8 cellular contexts compared by ENCODE assay signal in the genomic region with DNA sequence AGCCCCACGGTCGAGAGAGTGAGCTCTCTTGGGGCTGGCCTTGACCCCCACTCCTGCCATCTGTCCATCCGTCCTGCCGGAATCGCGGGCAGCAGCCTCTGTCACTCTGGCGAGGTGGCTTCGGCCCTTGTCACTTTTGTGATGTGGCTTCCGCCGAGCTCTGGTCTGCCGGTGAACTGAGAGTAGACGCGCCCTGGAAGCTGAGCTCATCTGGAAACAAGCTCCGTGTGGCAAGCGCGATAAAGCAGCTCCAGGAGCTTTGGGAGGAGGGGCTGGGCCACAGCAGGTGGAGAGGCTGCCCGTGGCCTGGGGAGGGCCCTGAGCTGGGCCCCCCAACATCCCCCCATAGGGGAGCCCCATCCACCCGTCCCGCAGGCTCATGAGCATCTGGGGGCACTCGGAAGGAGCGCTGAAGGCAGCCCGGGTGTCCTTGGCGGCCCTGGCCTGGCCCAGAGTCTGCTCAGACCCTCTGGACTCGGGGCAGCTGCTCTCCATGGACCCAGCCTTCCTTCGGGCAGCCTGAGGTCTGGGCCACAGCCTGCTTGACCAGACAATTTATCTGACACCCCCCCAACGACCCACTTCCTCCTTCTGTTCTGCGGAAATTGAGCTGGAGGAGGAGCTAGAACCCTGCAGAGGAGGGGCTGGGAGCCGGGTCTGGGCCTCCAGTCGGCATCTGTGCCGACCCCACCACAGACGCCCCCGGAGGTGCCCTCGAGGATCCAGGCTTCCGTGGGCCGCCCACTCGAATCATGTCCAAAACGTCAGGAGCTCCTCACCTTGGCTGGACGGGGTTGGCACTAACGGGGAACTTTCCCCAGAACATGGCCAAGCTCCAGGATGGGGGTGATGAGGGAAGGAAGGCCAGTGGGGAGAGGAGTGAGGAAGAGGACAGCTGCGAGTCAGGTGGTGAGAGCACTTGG. TPM values are rescaled to one million over a fixed set of nuclear protein-coding genes. Genes with fewer than 3 reads are reported as not detected.
DNase-seq lines count a peak whose midpoint lies in the region; ATAC-seq and TF ChIP-seq lines count a peak whose summit lies in the region.

No MANE protein-coding gene starts in this region.

- H3K36me3 Mint-ChIP-seq in T-helper 17 cell (ENCODE audit: low read depth) (no peaks in the 10 kb centered on the region), HFFc6 (ENCODE audit: low read depth) (peaks cover 20% of the 10 kb centered on the region), endothelial cell (ENCODE audit: low read depth, unreplicated experiment) (peaks cover 11% of the 10 kb centered on the region)
- peaks cover 1% of the 10 kb centered on the region for H3K36me3 Mint-ChIP-seq in central memory CD8-positive, alpha-beta T cell (ENCODE audit: insufficient read depth)

- DNase-seq in CMK (ENCODE audit: low read depth) = peak; percentile 93
- no peak for DNase-seq in T-helper 17 cell
- no peak for DNase-seq in central memory CD8-positive, alpha-beta T cell (ENCODE audit: low spot score in 2 of 2)
- DNase-seq in retina = peak; percentile 57
- no peak for DNase-seq in G401 (ENCODE audit: low spot score)
- DNase-seq in HFFc6 = no peak
- no peak for DNase-seq in NCI-H2227 treated with DMSO at 0.1 percent for 48 hours (lab: John Stamatoyannopoulos, UW)
- no peak for DNase-seq in endothelial cell (ENCODE audit: low spot score)

- TF ChIP-seq CTCF in HFFc6 (IDR thresholded peaks at IDR 0.05) (no peak), endothelial cell (IDR thresholded peaks at IDR 0.05; ENCODE audit: unreplicated experiment) (no peak)

- ATAC-seq in T-helper 17 cell = peak; percentile 30
- ATAC-seq in central memory CD8-positive, alpha-beta T cell (replicated peaks; ENCODE audit: extremely low read depth, poor library complexity, severe bottlenecking) = no peak

- H3K4me1 Mint-ChIP-seq in T-helper 17 cell = peaks cover 21% of the 10 kb centered on the region
- H3K4me1 Mint-ChIP-seq in central memory CD8-positive, alpha-beta T cell = peaks cover 15% of the 10 kb centered on the region
- H3K4me1 Mint-ChIP-seq in HFFc6 (ENCODE audit: low read depth) = no peaks in the 10 kb centered on the region
- H3K4me1 Mint-ChIP-seq in endothelial cell (ENCODE audit: unreplicated experiment) = peaks cover 18% of the 10 kb centered on the region

- peak overlapping the region; percentile 70 for H3K4me3 Mint-ChIP-seq in T-helper 17 cell
- peak overlapping the region; percentile 8 for H3K4me3 Mint-ChIP-seq in central memory CD8-positive, alpha-beta T cell
- H3K4me3 Mint-ChIP-seq in HFFc6 = no peak overlapping the region
- no peak overlapping the region for H3K4me3 Mint-ChIP-seq in endothelial cell (ENCODE audit: unreplicated experiment)

- in situ Hi-C loops in G401 (cut with HindIII; ENCODE audit: low sequenced_read_pairs) = no loop called here

- H3K9me3 Mint-ChIP-seq in central memory CD8-positive, alpha-beta T cell = no peaks in the 10 kb centered on the region
- H3K9me3 Mint-ChIP-seq in HFFc6 = no peaks in the 10 kb centered on the region; the same call in 1 of the 2 replicates
- no peaks in the 10 kb centered on the region for H3K9me3 Mint-ChIP-seq in endothelial cell (ENCODE audit: unreplicated experiment)

- no peaks in the 10 kb centered on the region for H3K27me3 Mint-ChIP-seq in T-helper 17 cell
- no peaks in the 10 kb centered on the region for H3K27me3 Mint-ChIP-seq in central memory CD8-positive, alpha-beta T cell
- peaks cover under 1% of the 10 kb centered on the region for H3K27me3 Mint-ChIP-seq in HFFc6 (ENCODE audit: insufficient read depth)
- H3K27me3 Mint-ChIP-seq in endothelial cell (ENCODE audit: unreplicated experiment) = peaks cover 9% of the 10 kb centered on the region

- peak overlapping the region; percentile 75 for H3K27ac Mint-ChIP-seq in T-helper 17 cell
- peak overlapping the region; percentile 22 for H3K27ac Mint-ChIP-seq in central memory CD8-positive, alpha-beta T cell (ENCODE audit: low read depth)
- H3K27ac Mint-ChIP-seq in HFFc6 = no peak overlapping the region
- H3K27ac Mint-ChIP-seq in endothelial cell (ENCODE audit: unreplicated experiment) = no peak overlapping the region

- no peaks in the 10 kb centered on the region for H3K9me3 ChIP-seq in T-helper 17 cell (ENCODE audit: control insufficient read depth, low read length, poor library complexity, severe bottlenecking)

RNA-seq across cellular contexts. Expression of gene SLC19A1, which starts 59.1 kb away (rescaled TPM):
- total RNA-seq in T-helper 17 cell (10 to 100 TPM; 10.8 to 13.7 TPM), endothelial cell (ENCODE audit: unreplicated experiment) (27.1 TPM)
- 15.4 and 15.9 TPM in 2 replicates for total RNA-seq in G401 (2014; rRNA removed; shearing (Covaris generic))
- total RNA-seq in HFFc6 (2021; fragmentation: NEBNext Ultra II Directional; extraction: Animal tissue kit (Norgen Biotek cat#: 25700)) = 10 to 100 TPM; 12.3 to 15.9 (median 14.6) TPM

Comparison
In these comparisons a context has a peak if more than half of its experiments do, and no peak if none do; other contexts are left out.
1. DNase-seq: peak in CMK (single experiment) and retina (single experiment); none in T-helper 17 cell (0 of 3), central memory CD8-positive, alpha-beta T cell (0 of 2), G401 (single experiment), HFFc6 (single experiment), NCI-H2227 treated with DMSO at 0.1 percent for 48 hours (single experiment) and endothelial cell (single experiment).
2. H3K27ac Mint-ChIP-seq: peak in T-helper 17 cell (single experiment) and central memory CD8-positive, alpha-beta T cell (single experiment); none in HFFc6 (single experiment) and endothelial cell (single experiment).
3. H3K4me3 Mint-ChIP-seq: peak in T-helper 17 cell (single experiment) and central memory CD8-positive, alpha-beta T cell (single experiment); none in HFFc6 (single experiment) and endothelial cell (single experiment).